Comparison of ENCODE assay signal across 1 cellular context in the genomic region with DNA sequence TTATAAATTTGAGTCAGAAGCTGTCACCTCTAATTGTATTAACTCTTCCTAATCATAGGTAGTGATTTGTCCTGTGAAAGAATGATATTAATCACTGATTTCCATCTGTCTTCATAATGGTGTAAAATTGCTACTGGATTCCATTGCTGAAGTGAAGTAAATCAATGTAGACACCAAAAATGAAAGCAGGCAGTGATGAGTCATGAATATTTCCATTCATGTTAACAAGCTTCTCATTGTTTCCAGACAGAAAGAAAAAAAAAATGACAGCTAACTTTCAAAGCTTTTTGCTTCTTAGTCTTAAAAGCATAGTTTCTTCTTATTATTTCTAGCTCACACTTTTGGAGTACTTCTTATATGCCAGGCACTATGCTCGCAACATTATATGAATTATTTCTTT.
TF ChIP-seq lines count a peak whose summit lies in the region.

No MANE protein-coding gene starts in this region.

TF ChIP-seq in GM23338, 12 proteins besides CTCF, POLR2A, EP300 and RAD21:
- no peak for TF ChIP-seq ZNF462 (CRISPR knock-in tag; IDR thresholded peaks at IDR 0.05)
- TF ChIP-seq ZNF114 (CRISPR knock-in tag; IDR thresholded peaks at IDR 0.05), result no peak
- TF ChIP-seq POLR2AphosphoS5 (IDR thresholded peaks at IDR 0.05; ENCODE audit: low read depth), result no peak
- no peak for TF ChIP-seq CREB1 (CRISPR knock-in tag; IDR thresholded peaks at IDR 0.05; ENCODE audit: low read depth)
- no peak for TF ChIP-seq STAT1 (IDR thresholded peaks at IDR 0.05; ENCODE audit: unreplicated experiment)
- TF ChIP-seq JUNB (IDR thresholded peaks at IDR 0.05; ENCODE audit: unreplicated experiment), result no peak
- TF ChIP-seq, protein P1, sequence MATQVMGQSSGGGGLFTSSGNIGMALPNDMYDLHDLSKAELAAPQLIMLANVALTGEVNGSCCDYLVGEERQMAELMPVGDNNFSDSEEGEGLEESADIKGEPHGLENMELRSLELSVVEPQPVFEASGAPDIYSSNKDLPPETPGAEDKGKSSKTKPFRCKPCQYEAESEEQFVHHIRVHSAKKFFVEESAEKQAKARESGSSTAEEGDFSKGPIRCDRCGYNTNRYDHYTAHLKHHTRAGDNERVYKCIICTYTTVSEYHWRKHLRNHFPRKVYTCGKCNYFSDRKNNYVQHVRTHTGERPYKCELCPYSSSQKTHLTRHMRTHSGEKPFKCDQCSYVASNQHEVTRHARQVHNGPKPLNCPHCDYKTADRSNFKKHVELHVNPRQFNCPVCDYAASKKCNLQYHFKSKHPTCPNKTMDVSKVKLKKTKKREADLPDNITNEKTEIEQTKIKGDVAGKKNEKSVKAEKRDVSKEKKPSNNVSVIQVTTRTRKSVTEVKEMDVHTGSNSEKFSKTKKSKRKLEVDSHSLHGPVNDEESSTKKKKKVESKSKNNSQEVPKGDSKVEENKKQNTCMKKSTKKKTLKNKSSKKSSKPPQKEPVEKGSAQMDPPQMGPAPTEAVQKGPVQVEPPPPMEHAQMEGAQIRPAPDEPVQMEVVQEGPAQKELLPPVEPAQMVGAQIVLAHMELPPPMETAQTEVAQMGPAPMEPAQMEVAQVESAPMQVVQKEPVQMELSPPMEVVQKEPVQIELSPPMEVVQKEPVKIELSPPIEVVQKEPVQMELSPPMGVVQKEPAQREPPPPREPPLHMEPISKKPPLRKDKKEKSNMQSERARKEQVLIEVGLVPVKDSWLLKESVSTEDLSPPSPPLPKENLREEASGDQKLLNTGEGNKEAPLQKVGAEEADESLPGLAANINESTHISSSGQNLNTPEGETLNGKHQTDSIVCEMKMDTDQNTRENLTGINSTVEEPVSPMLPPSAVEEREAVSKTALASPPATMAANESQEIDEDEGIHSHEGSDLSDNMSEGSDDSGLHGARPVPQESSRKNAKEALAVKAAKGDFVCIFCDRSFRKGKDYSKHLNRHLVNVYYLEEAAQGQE (IDR thresholded peaks at IDR 0.05; ENCODE audit: unreplicated experiment), result no peak
- TF ChIP-seq NANOG (IDR thresholded peaks at IDR 0.05; ENCODE audit: borderline replicate concordance), result no peak
- no peak for TF ChIP-seq ZNF331 (CRISPR knock-in tag; IDR thresholded peaks at IDR 0.05; ENCODE audit: low read depth)
- TF ChIP-seq EZH2 (IDR thresholded peaks at IDR 0.05; ENCODE audit: low read depth, unreplicated experiment), result no peak
- TF ChIP-seq ETS1 (IDR thresholded peaks at IDR 0.05), result no peak
- TF ChIP-seq EZH2phosphoT487 (IDR thresholded peaks at IDR 0.05; ENCODE audit: unreplicated experiment), result no peak
TF ChIP-seq in GM23338: peak in this region for 0.
